In genomic region chr1:14598498-14599172, GRCh38 we compare ENCODE assay signal across 8 cellular contexts.
DNase-seq lines count a peak whose midpoint lies in the region; ATAC-seq lines count a peak whose summit lies in the region.

Gene KAZN (plus strand): TSS chr1:14598685.

- H3K27me3 ChIP-seq in muscle layer of colon (ENCODE audit: control insufficient read depth in 1 of 2, insufficient read depth in 2 of 2, low read length in 2 of 2), result peaks cover 11 to 45% of the 10 kb centered on the region in 2 donors

- no peaks in the 10 kb centered on the region for H3K4me1 ChIP-seq in muscle layer of colon (ENCODE audit: insufficient read depth, low read length)

- no peak within 1 kb of the TSS for H3K9ac ChIP-seq in muscle layer of colon (ENCODE audit: low read length)

- no peak within 1 kb of the TSS for H3K27ac ChIP-seq in muscle layer of colon (ENCODE audit: low read depth, low read length)

- ATAC-seq in HG03565 (IDR thresholded peaks at IDR 0.05; ENCODE audit: unreplicated experiment), result no peak

- H3K9me3 ChIP-seq in muscle layer of colon (ENCODE audit: low read length), result no peaks in the 10 kb centered on the region

- peak within 1 kb of the TSS; percentile 47 to 50 for H3K4me3 ChIP-seq in muscle layer of colon (ENCODE audit: low read depth in 1 of 2, low read length in 2 of 2)

- DNase-seq in Ammon's horn (ENCODE audit: low spot score), result peak; percentile 57
- peak; percentile 38 for DNase-seq in NCI-H1048 (lab: John Stamatoyannopoulos, UW)
- peak; percentile 89 for DNase-seq in ecto neural progenitor cell (ENCODE audit: low spot score)
- DNase-seq in RKO (ENCODE audit: low spot score), result no peak
- no peak for DNase-seq in NCI-H1694 treated with DMSO at 0.1 percent for 48 hours (lab: John Stamatoyannopoulos, UW)
- no peak for DNase-seq in GM19238 (ENCODE audit: insufficient read length, low spot score)

- H3K36me3 ChIP-seq in muscle layer of colon (ENCODE audit: insufficient read depth, low read length), result no peaks in the 10 kb centered on the region

Comparison
In these comparisons a context has a peak if more than half of its experiments do, and no peak if none do; other contexts are left out.
1. DNase-seq: peak in Ammon's horn (single experiment), NCI-H1048 (single experiment) and ecto neural progenitor cell (single experiment); none in RKO (single experiment), NCI-H1694 treated with DMSO at 0.1 percent for 48 hours (single experiment) and GM19238 (single experiment).